In genomic region chr11:131688056-131688693, GRCh38 we compare ENCODE assay signal across 9 cellular contexts.
A peak's percentile ranks its signal among the peaks of the same experiment; 100 is the strongest.
DNase-seq lines count a peak whose midpoint lies in the region; ATAC-seq and TF ChIP-seq lines count a peak whose summit lies in the region.
"Had no signal": no experiment of that assay in that cellular context is flagged by ENCODE, and none has a peak within 500 bp of the region (broad histone marks: within the 10 kb centered on the region; RNA-seq: fewer than 3 reads in every experiment).

No MANE protein-coding gene starts in this region.

- ATAC-seq in GM18909 (IDR thresholded peaks at IDR 0.05; ENCODE audit: poor library complexity, unreplicated experiment) (peak; percentile 82), HG03280 (IDR thresholded peaks at IDR 0.05; ENCODE audit: unreplicated experiment) (peak; percentile 76), T-helper 17 cell (no peak)

- H3K36me3 ChIP-seq in endodermal cell (ENCODE audit: control insufficient read depth, insufficient read depth, low read length) (no peaks in the 10 kb centered on the region), vagina (no peaks in the 10 kb centered on the region)

- no peak overlapping the region for H3K27ac ChIP-seq in endodermal cell (ENCODE audit: low read depth, low read length)
- no peak overlapping the region for H3K27ac ChIP-seq in vagina

- H3K4me1 Mint-ChIP-seq in endodermal cell (peaks cover 6% of the 10 kb centered on the region), T-helper 17 cell (no peaks in the 10 kb centered on the region)

- H3K9me3 Mint-ChIP-seq in endodermal cell: no peaks in the 10 kb centered on the region
- H3K9me3 Mint-ChIP-seq: activated T-cell treated with anti-CD3 and anti-CD28 coated beads, Interleukin-2, amount 50 U/mL, for 4 hours had no signal

- intact Hi-C loops in vagina (cut with DNase I): no loop called here

- H3K4me1 ChIP-seq in endodermal cell (ENCODE audit: control insufficient read depth, insufficient read depth, low read length) (peaks cover 12% of the 10 kb centered on the region), vagina (peaks cover 5% of the 10 kb centered on the region)

- H3K4me3 ChIP-seq in endodermal cell (ENCODE audit: low read length) (no peak overlapping the region), vagina (peak overlapping the region in 1 of 2 donors; percentile 25)

- WGBS in endodermal cell (ENCODE audit: insufficient coverage in 1 of 2, insufficient read length in 1 of 2), 2 experiments: 26 to 38% methylated on average over 7 to 34 of the region's 34 CpGs

- peaks cover 37% of the 10 kb centered on the region for H3K27me3 ChIP-seq in endodermal cell (ENCODE audit: control insufficient read depth, insufficient read depth, low read length, poor library complexity, severe bottlenecking)
- no peaks in the 10 kb centered on the region for H3K27me3 ChIP-seq in vagina

- H3K9me3 ChIP-seq in endodermal cell (ENCODE audit: control insufficient read depth, low read length) (no peaks in the 10 kb centered on the region), vagina (no peaks in the 10 kb centered on the region), T-helper 17 cell (ENCODE audit: control insufficient read depth, low read length, poor library complexity, severe bottlenecking) (no peaks in the 10 kb centered on the region)

- DNase-seq in COR-L47 (lab: John Stamatoyannopoulos, UW) (peak; percentile 52), RPMI8226 (peak; percentile 52), endodermal cell (peak; percentile 92), myocyte (ENCODE audit: low read depth) (peak; percentile 48), vagina (ENCODE audit: extremely low spot score in 2 of 2) (peak; percentile 71 to 87), T-helper 17 cell (no peak)
- DNase-seq: activated T-cell treated with anti-CD3 and anti-CD28 coated beads, Interleukin-2, amount 50 U/mL, for 4 hours had no signal

- TF ChIP-seq POLR2A in vagina (IDR thresholded peaks at IDR 0.05): no peak

- no peak overlapping the region for H3K9ac ChIP-seq in endodermal cell (ENCODE audit: extremely low read depth, low read length, poor library complexity, severe bottlenecking)

- H3K27ac Mint-ChIP-seq in endodermal cell (no peak overlapping the region), T-helper 17 cell (no peak overlapping the region)

- H3K4me3 Mint-ChIP-seq in endodermal cell (no peak overlapping the region), T-helper 17 cell (no peak overlapping the region)
- H3K4me3 Mint-ChIP-seq: activated T-cell treated with anti-CD3 and anti-CD28 coated beads, Interleukin-2, amount 50 U/mL, for 4 hours had no signal

- H3K27me3 Mint-ChIP-seq in endodermal cell (ENCODE audit: insufficient read depth) (peaks cover 47% of the 10 kb centered on the region), T-helper 17 cell (peaks cover 36% of the 10 kb centered on the region)

- H3K36me3 Mint-ChIP-seq in endodermal cell (ENCODE audit: low read depth): no peaks in the 10 kb centered on the region
- H3K36me3 Mint-ChIP-seq in T-helper 17 cell (ENCODE audit: low read depth): peaks cover 2% of the 10 kb centered on the region

- peak; percentile 93 for TF ChIP-seq CTCF in endodermal cell (conservative IDR thresholded peaks at IDR 0.05)
- TF ChIP-seq CTCF in vagina (IDR thresholded peaks at IDR 0.05): peak; percentile 14 to 69 (median 43)

Comparison
In these comparisons a context has a peak if more than half of its experiments do, and no peak if none do; other contexts are left out.
1. DNase-seq: peak in COR-L47 (single experiment), RPMI8226 (single experiment), endodermal cell (single experiment), myocyte (single experiment) and vagina (2 of 2); none in T-helper 17 cell (0 of 3).